In genomic region chr12:56634242-56634836, GRCh38 we compare ENCODE assay signal across 8 cellular contexts. TPM values are rescaled to one million over a fixed set of nuclear protein-coding genes. Genes with fewer than 3 reads are reported as not detected.
DNase-seq lines count a peak whose midpoint lies in the region.

No MANE protein-coding gene starts in this region.

- peaks cover 71% of the 10 kb centered on the region for H3K4me1 Mint-ChIP-seq in activated naive CD8-positive, alpha-beta T cell treated with anti-CD3 and anti-CD28 coated beads for 36 hours

- no peaks in the 10 kb centered on the region for H3K9me3 Mint-ChIP-seq in activated naive CD8-positive, alpha-beta T cell treated with anti-CD3 and anti-CD28 coated beads for 36 hours

- H3K36me3 Mint-ChIP-seq in activated naive CD8-positive, alpha-beta T cell treated with anti-CD3 and anti-CD28 coated beads for 36 hours = peaks cover 17% of the 10 kb centered on the region

- peak; percentile 34 for DNase-seq in activated naive CD4-positive, alpha-beta T cell treated with Interleukin-2 at 50 U/mL for 16 hours
- no peak for DNase-seq in activated naive CD4-positive, alpha-beta T cell (lab: John Stamatoyannopoulos, UW)
- peak; percentile 73 for DNase-seq in NCI-H345 (lab: John Stamatoyannopoulos, UW)
- peak; percentile 31 for DNase-seq in activated naive CD8-positive, alpha-beta T cell treated with anti-CD3 and anti-CD28 coated beads for 36 hours
- DNase-seq in hepatic stellate cell (ENCODE audit: low spot score) = peak; percentile 31
- peak; percentile 53 for DNase-seq in retina
- DNase-seq in effector CD4-positive, alpha-beta T cell = no peak
- no peak for DNase-seq in activated CD4-positive, CD25-positive, alpha-beta regulatory T cell (lab: John Stamatoyannopoulos, UW)

- H3K4me3 Mint-ChIP-seq in activated naive CD8-positive, alpha-beta T cell treated with anti-CD3 and anti-CD28 coated beads for 36 hours = peak overlapping the region; percentile 96

- H3K27ac Mint-ChIP-seq in activated naive CD8-positive, alpha-beta T cell treated with anti-CD3 and anti-CD28 coated beads for 36 hours = peak overlapping the region; percentile 85

- H3K27me3 Mint-ChIP-seq in activated naive CD8-positive, alpha-beta T cell treated with anti-CD3 and anti-CD28 coated beads for 36 hours = no peaks in the 10 kb centered on the region

RNA-seq across cellular contexts. Expression of gene BAZ2A, which starts 4.2 kb away (rescaled TPM):
- total RNA-seq in activated naive CD8-positive, alpha-beta T cell treated with anti-CD3 and anti-CD28 coated beads for 36 hours = 10 to 100 TPM; 65.4 to 65.8 TPM

RNA-seq across cellular contexts. Expression of gene ATP5F1B, which starts 11.4 kb away (rescaled TPM):
- 1,000 to 10,000 TPM in 1 of 2 experiments, 100 to 1,000 TPM in 1; 996 to 1,010 TPM for total RNA-seq in activated naive CD8-positive, alpha-beta T cell treated with anti-CD3 and anti-CD28 coated beads for 36 hours

RNA-seq across cellular contexts. Expression of gene PTGES3, which starts 53.7 kb away (rescaled TPM):
- 100 to 1,000 TPM; 402 to 403 TPM for total RNA-seq in activated naive CD8-positive, alpha-beta T cell treated with anti-CD3 and anti-CD28 coated beads for 36 hours

Comparison
In these comparisons a context has a peak if more than half of its experiments do, and no peak if none do; other contexts are left out.
1. DNase-seq: peak in activated naive CD4-positive, alpha-beta T cell treated with Interleukin-2 at 50 U/mL for 16 hours (single experiment), NCI-H345 (single experiment), activated naive CD8-positive, alpha-beta T cell treated with anti-CD3 and anti-CD28 coated beads for 36 hours (single experiment), hepatic stellate cell (single experiment) and retina (single experiment); none in activated naive CD4-positive, alpha-beta T cell (0 of 4), effector CD4-positive, alpha-beta T cell (single experiment) and activated CD4-positive, CD25-positive, alpha-beta regulatory T cell (0 of 4).